ENCODE assay signal across 11 cellular contexts in genomic region chr13:98892077-98892476, GRCh38.
DNase-seq lines count a peak whose midpoint lies in the region; TF ChIP-seq lines count a peak whose summit lies in the region.
"Had no signal": no experiment of that assay in that cellular context is flagged by ENCODE, and none has a peak within 500 bp of the region (broad histone marks: within the 10 kb centered on the region; RNA-seq: fewer than 3 reads in every experiment).

No MANE protein-coding gene starts in this region.

- TF ChIP-seq CTCF in fibroblast of villous mesenchyme (IDR thresholded peaks at IDR 0.05; ENCODE audit: insufficient read depth, low read depth, low read length) = no peak

- DNase-seq in KBM-7 = peak; percentile 8
- DNase-seq in dermis blood vessel endothelial cell = peak; percentile 32
- peak; percentile 15 for DNase-seq in fibroblast of villous mesenchyme (ENCODE audit: low read depth)
- DNase-seq in H4 (ENCODE audit: low spot score) = no peak
- no peak for DNase-seq in NCI-H510A treated with DMSO at 0.1 percent for 48 hours (lab: John Stamatoyannopoulos, UW)
- DNase-seq in LoVo (ENCODE audit: low spot score) = no peak
- DNase-seq: CD4-positive, CD25-positive, alpha-beta regulatory T cell; DMS53; GF-D8; H7 had no signal

- H3K4me3 ChIP-seq in fibroblast of villous mesenchyme (ENCODE audit: low read depth, low read length) = no peak overlapping the region
- H3K4me3 ChIP-seq: BLaER1 treated with 17β-estradiol and CSF1 and Interleukin-3, amounts not matched to agents 10 nM and 100 nM had no signal

- in situ Hi-C loops in KBM-7 (cut with MboI; ENCODE audit: low pct_unique_long_range_greater_than_20kb, low sequenced_read_pairs) = no loop called here

Comparison
In these comparisons a context has a peak if more than half of its experiments do, and no peak if none do; other contexts are left out.
1. DNase-seq: peak in KBM-7 (single experiment), dermis blood vessel endothelial cell (single experiment) and fibroblast of villous mesenchyme (single experiment); none in H4 (single experiment), NCI-H510A treated with DMSO at 0.1 percent for 48 hours (single experiment) and LoVo (single experiment).